ENCODE assay signal across 21 cellular contexts in the genomic region with DNA sequence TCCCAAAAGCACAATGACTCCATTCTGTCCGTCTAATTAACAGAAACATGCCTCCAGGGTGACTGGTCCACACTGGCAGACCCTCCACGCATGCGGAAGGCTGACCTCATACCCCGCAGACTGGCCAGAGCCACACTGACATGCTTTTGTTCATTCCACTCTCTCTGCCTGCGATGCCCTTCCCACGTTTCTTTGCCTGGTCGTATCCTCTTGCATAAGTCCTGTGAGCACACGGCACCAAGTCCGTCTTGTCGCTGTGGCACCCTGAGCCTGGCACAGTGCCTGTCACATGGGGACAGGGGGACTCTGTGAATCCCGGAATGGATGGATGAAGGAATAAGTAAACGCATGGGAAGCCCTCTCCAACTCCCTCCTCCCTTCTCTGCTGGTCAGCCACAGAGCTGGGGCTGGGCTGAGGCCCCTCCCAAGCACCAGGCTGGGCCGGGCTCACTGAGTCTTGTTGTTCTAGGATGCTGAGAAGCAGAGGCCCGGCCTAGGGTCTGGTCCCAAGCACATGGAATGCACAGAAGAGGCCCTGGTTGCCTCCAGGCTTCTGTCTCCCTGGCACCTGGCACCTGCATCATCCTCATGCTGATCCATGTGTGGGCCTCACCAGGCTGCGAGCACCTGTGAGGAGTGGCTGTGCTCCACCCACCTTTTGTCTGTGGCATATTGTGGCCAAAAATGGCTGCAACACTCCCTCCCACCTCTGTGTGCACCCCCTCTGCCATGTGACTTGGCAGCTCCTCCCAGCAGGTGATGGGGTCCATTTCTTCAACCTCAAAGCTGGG. TPM values are rescaled to one million over a fixed set of nuclear protein-coding genes. Genes with fewer than 3 reads are reported as not detected.
"Had no signal": no experiment of that assay in that cellular context is flagged by ENCODE, and none has a peak within 500 bp of the region (broad histone marks: within the 10 kb centered on the region; RNA-seq: fewer than 3 reads in every experiment).

No MANE protein-coding gene starts in this region.

- H3K27ac ChIP-seq: adrenal gland, thyroid gland had no signal

- H3K27me3 Mint-ChIP-seq: activated naive CD8-positive, alpha-beta T cell; progenitor cell of endocrine pancreas had no signal

- H3K27ac Mint-ChIP-seq: activated naive CD8-positive, alpha-beta T cell; naive B cell; progenitor cell of endocrine pancreas; WTC11 had no signal

- H3K36me3 Mint-ChIP-seq: naive B cell had no signal

- H3K4me3 Mint-ChIP-seq: activated naive CD8-positive, alpha-beta T cell; naive B cell; WTC11 had no signal

- DNase-seq: activated gamma-delta T cell treated with Interleukin-2 at 50 U/mL for 16 hours; activated T-cell treated with anti-CD3 and anti-CD28 coated beads, Interleukin-2, amount 50 U/mL, for 1 hour; adrenal gland; cerebellar nuclear complex; cortex of kidney; erythroblast; foreskin fibroblast; left colon; mesendoderm; naive B cell; retina; stimulated activated CD4-positive, alpha-beta T cell treated with anti-CD3 and anti-CD28 coated beads, Interleukin-4, amount 100 ng/mL, for 1 hour; stimulated activated naive CD4-positive, alpha-beta T cell treated with Interleukin-2 at 50 U/mL for 16 hours; T-helper 1 cell; thyroid gland had no signal

- H3K4me1 Mint-ChIP-seq: naive B cell, WTC11 had no signal

- ATAC-seq: left colon, WTC11 had no signal

RNA-seq across cellular contexts. Expression of a gene that starts 38.9 kb away (rescaled TPM):
- total RNA-seq: fibroblast of lung, lower leg skin, osteoblast had no signal
